25 cellular contexts compared by ENCODE assay signal in the genomic region with DNA sequence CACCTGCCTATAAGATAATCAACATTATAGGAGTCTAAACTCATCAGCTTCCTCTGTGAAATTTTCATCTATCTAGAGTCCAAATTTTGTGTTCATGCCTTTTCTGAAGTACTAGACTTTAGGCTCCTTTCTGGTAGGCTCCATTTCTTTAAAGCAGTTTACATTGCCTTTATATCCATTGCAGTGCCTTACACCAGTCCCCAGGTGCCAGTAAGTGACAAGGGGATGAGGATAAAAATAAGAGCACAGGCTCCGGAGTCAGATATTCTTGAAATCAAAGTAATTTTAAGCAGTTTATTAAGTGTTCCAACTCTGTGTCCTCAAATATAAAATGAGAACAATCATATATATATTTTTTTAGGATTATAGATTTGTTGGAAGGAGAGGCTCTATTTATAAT. TPM values are rescaled to one million over a fixed set of nuclear protein-coding genes. Genes with fewer than 3 reads are reported as not detected.
DNase-seq lines count a peak whose midpoint lies in the region; ATAC-seq and TF ChIP-seq lines count a peak whose summit lies in the region.
"Had no signal": no experiment of that assay in that cellular context is flagged by ENCODE, and none has a peak within 500 bp of the region (broad histone marks: within the 10 kb centered on the region; RNA-seq: fewer than 3 reads in every experiment).

No MANE protein-coding gene starts in this region.

- no peaks in the 10 kb centered on the region for H3K9me3 Mint-ChIP-seq in natural killer cell
- no peaks in the 10 kb centered on the region for H3K9me3 Mint-ChIP-seq in natural killer cell treated with Interleukin-12 subunit alpha and Interleukin-12 subunit beta and Interleukin-15 and Interleukin-18, amount 100 ng/mL, for 72 hours
- H3K9me3 Mint-ChIP-seq: CD4-positive, alpha-beta T cell; GM23338 had no signal

- DNase-seq in natural killer cell: no peak
- DNase-seq in natural killer cell treated with Interleukin-12 subunit alpha and Interleukin-12 subunit beta and Interleukin-15 and Interleukin-18, amount 100 ng/mL, for 72 hours (ENCODE audit: low spot score): no peak
- DNase-seq in NCI-H82 (lab: John Stamatoyannopoulos, UW): peak; percentile 59
- DNase-seq in brain microvascular endothelial cell: no peak
- DNase-seq in SJCRH30: no peak
- DNase-seq in NCI-H1105 treated with DMSO at 0.1 percent for 48 hours (lab: John Stamatoyannopoulos, UW): no peak
- no peak for DNase-seq in WERI-Rb-1
- DNase-seq in NCI-H2029 (lab: John Stamatoyannopoulos, UW): no peak
- DNase-seq: Caco-2; CD4-positive, alpha-beta T cell; MM.1S; NCI-H1048; NCI-H1436; NCI-H187 treated with DMSO at 0.1 percent for 48 hours; NCI-H226; NCI-H510A treated with DMSO at 0.1 percent for 48 hours; NCI-H748 treated with DMSO at 0.1 percent for 48 hours; SHP77 had no signal

- H3K9me3 ChIP-seq in SJCRH30 (replicated peaks) (no peaks in the 10 kb centered on the region), WERI-Rb-1 (ENCODE audit: severe bottlenecking) (no peaks in the 10 kb centered on the region)
- H3K9me3 ChIP-seq: A549 had no signal

- H3K36me3 ChIP-seq in brain microvascular endothelial cell (replicated peaks) (no peaks in the 10 kb centered on the region), SJCRH30 (no peaks in the 10 kb centered on the region), WERI-Rb-1 (no peaks in the 10 kb centered on the region)

- H3K27me3 Mint-ChIP-seq in natural killer cell (ENCODE audit: low read depth in 2 of 2): peaks cover 7 to 16% of the 10 kb centered on the region in 2 donors
- H3K27me3 Mint-ChIP-seq in natural killer cell treated with Interleukin-12 subunit alpha and Interleukin-12 subunit beta and Interleukin-15 and Interleukin-18, amount 100 ng/mL, for 72 hours: peaks cover 0 to 12% of the 10 kb centered on the region in 2 donors

- H3K4me3 Mint-ChIP-seq in natural killer cell: no peak overlapping the region
- H3K4me3 Mint-ChIP-seq in natural killer cell treated with Interleukin-12 subunit alpha and Interleukin-12 subunit beta and Interleukin-15 and Interleukin-18, amount 100 ng/mL, for 72 hours: no peak overlapping the region
- H3K4me3 Mint-ChIP-seq: CD4-positive, alpha-beta T cell; GM23338 had no signal

- no peak overlapping the region for H3K27ac ChIP-seq in brain microvascular endothelial cell
- no peak overlapping the region for H3K27ac ChIP-seq in SJCRH30
- H3K27ac ChIP-seq in WERI-Rb-1: no peak overlapping the region
- H3K27ac ChIP-seq: A549, SK-N-MC had no signal

- H3K4me3 ChIP-seq in brain microvascular endothelial cell (ENCODE audit: low read depth, low read length) (no peak overlapping the region), SJCRH30 (no peak overlapping the region), WERI-Rb-1 (ENCODE audit: low read depth, low read length) (no peak overlapping the region)
- H3K4me3 ChIP-seq: A549, GM23338, K562, SK-N-MC had no signal

- H3K4me1 Mint-ChIP-seq in natural killer cell: peaks cover 0 to 6% of the 10 kb centered on the region in 2 donors
- H3K4me1 Mint-ChIP-seq in natural killer cell treated with Interleukin-12 subunit alpha and Interleukin-12 subunit beta and Interleukin-15 and Interleukin-18, amount 100 ng/mL, for 72 hours (ENCODE audit: low read depth in 2 of 2): peaks cover 0 to 5% of the 10 kb centered on the region in 2 donors
- H3K4me1 Mint-ChIP-seq: GM23338 had no signal

- in situ Hi-C loops in brain microvascular endothelial cell (cut with HindIII; ENCODE audit: low pct_ligation_motif_present, low sequenced_read_pairs): no loop called here

- H3K4me1 ChIP-seq in SJCRH30: no peaks in the 10 kb centered on the region
- H3K4me1 ChIP-seq: A549, Caco-2 had no signal

- intact Hi-C loops in natural killer cell (cut with micrococcal nuclease): loop anchor here (10.0 kb wide), 1 partner anchor 92 kb away; no protein-coding TSS in a partner anchor

- H3K27ac Mint-ChIP-seq in natural killer cell: no peak overlapping the region
- no peak overlapping the region for H3K27ac Mint-ChIP-seq in natural killer cell treated with Interleukin-12 subunit alpha and Interleukin-12 subunit beta and Interleukin-15 and Interleukin-18, amount 100 ng/mL, for 72 hours
- H3K27ac Mint-ChIP-seq: CD4-positive, alpha-beta T cell; GM23338 had no signal

- no peaks in the 10 kb centered on the region for H3K36me3 Mint-ChIP-seq in natural killer cell
- H3K36me3 Mint-ChIP-seq in natural killer cell treated with Interleukin-12 subunit alpha and Interleukin-12 subunit beta and Interleukin-15 and Interleukin-18, amount 100 ng/mL, for 72 hours: no peaks in the 10 kb centered on the region

- TF ChIP-seq CTCF in natural killer cell (IDR thresholded peaks at IDR 0.05) (peak; percentile 18), brain microvascular endothelial cell (IDR thresholded peaks at IDR 0.05; ENCODE audit: low read depth, low read length, missing control alignments) (peak; percentile 13), WERI-Rb-1 (IDR thresholded peaks at IDR 0.05; ENCODE audit: low read depth, low read length) (no peak)

- H3K27me3 ChIP-seq in brain microvascular endothelial cell (replicated peaks) (no peaks in the 10 kb centered on the region), SJCRH30 (no peaks in the 10 kb centered on the region), WERI-Rb-1 (ENCODE audit: insufficient read depth, low read depth, severe bottlenecking) (no peaks in the 10 kb centered on the region)

- no peak for ATAC-seq in natural killer cell
- ATAC-seq in natural killer cell treated with Interleukin-12 subunit alpha and Interleukin-12 subunit beta and Interleukin-15 and Interleukin-18, amount 100 ng/mL, for 72 hours: no peak
- ATAC-seq: A549, GM23338, K562 had no signal

RNA-seq across cellular contexts. Expression of gene CYSLTR2, which starts 10.6 kb away (rescaled TPM):
- total RNA-seq in natural killer cell: 1 to 10 TPM; 5.3 to 8.6 (median 7.9) TPM
- 10 to 100 TPM in 1 of 2 donors, 1 to 10 TPM in 1; 3.3 to 15.8 TPM for total RNA-seq in natural killer cell treated with Interleukin-12 subunit alpha and Interleukin-12 subunit beta and Interleukin-15 and Interleukin-18, amount 100 ng/mL, for 72 hours
- not detected in 2 replicates for total RNA-seq in SJCRH30 (2014; rRNA removed; shearing (Covaris generic))
- total RNA-seq: Caco-2, G401, GM23338, K562, LHCN-M2, RPMI7951 had no signal
